6 cellular contexts compared by ENCODE assay signal in genomic region chr10:101000602-101000991, GRCh38. TPM values are rescaled to one million over a fixed set of nuclear protein-coding genes. Genes with fewer than 3 reads are reported as not detected.
DNase-seq lines count a peak whose midpoint lies in the region; ATAC-seq, FAIRE-seq and TF ChIP-seq lines count a peak whose summit lies in the region.

No MANE protein-coding gene starts in this region.

- H3K9me3 ChIP-seq in RWPE2 (ENCODE audit: severe bottlenecking) (no peaks in the 10 kb centered on the region), small intestine (ENCODE audit: control insufficient read depth, low read depth) (no peaks in the 10 kb centered on the region)

- ATAC-seq in RWPE2 (ENCODE audit: low read depth) (no peak), HG03280 (IDR thresholded peaks at IDR 0.05; ENCODE audit: unreplicated experiment) (no peak), HG02798 (IDR thresholded peaks at IDR 0.05; ENCODE audit: poor library complexity, unreplicated experiment) (no peak), GM19351 (IDR thresholded peaks at IDR 0.05; ENCODE audit: unreplicated experiment) (no peak)

- no peak for FAIRE-seq in small intestine (lab: Jason Lieb, UNC)

- TF ChIP-seq CTCF in RWPE2 (IDR thresholded peaks at IDR 0.05; ENCODE audit: poor library complexity, severe bottlenecking): no peak
- TF ChIP-seq CTCF in epithelial cell of proximal tubule (conservative IDR thresholded peaks at IDR 0.05; ENCODE audit: low read depth, low read length): no peak

- H3K27me3 ChIP-seq in RWPE2 (ENCODE audit: insufficient read depth, poor library complexity, severe bottlenecking): no peaks in the 10 kb centered on the region
- no peaks in the 10 kb centered on the region for H3K27me3 ChIP-seq in small intestine (ENCODE audit: control insufficient read depth in 2 of 2, insufficient read depth in 2 of 2, low read length in 2 of 2)

- DNase-seq in RWPE2 (ENCODE audit: low spot score) (no peak), epithelial cell of proximal tubule (ENCODE audit: low read depth) (no peak), small intestine (no peak)

- peak overlapping the region; percentile 68 for H3K4me3 ChIP-seq in RWPE2 (ENCODE audit: severe bottlenecking)
- H3K4me3 ChIP-seq in epithelial cell of proximal tubule (ENCODE audit: low read depth, low read length): peak overlapping the region; percentile 93
- H3K4me3 ChIP-seq in small intestine (ENCODE audit: low read depth in 1 of 2, low read length in 2 of 2): peak overlapping the region in 1 of 2 donors; percentile 86

- peaks cover 28% of the 10 kb centered on the region for H3K36me3 ChIP-seq in RWPE2 (ENCODE audit: low read depth)
- peaks cover 3 to 6% of the 10 kb centered on the region in 2 donors for H3K36me3 ChIP-seq in small intestine (ENCODE audit: control insufficient read depth in 2 of 2, insufficient read depth in 2 of 2, low read length in 2 of 2)

- H3K27ac ChIP-seq in RWPE2 (ENCODE audit: poor library complexity, severe bottlenecking): peak overlapping the region; percentile 91
- peak overlapping the region; percentile 77 to 90 for H3K27ac ChIP-seq in small intestine (ENCODE audit: low read depth in 1 of 2, low read length in 1 of 2)

- WGBS in small intestine, 3 donors: 31 to 40% (median 38%) methylated on average over 5 to 7 of the region's 7 CpGs

- H3K4me1 ChIP-seq in RWPE2 (ENCODE audit: insufficient read depth, poor library complexity, severe bottlenecking): peaks cover 8% of the 10 kb centered on the region
- H3K4me1 ChIP-seq in small intestine (ENCODE audit: control insufficient read depth in 2 of 2, insufficient read depth in 1 of 2, low read depth in 1 of 2, low read length in 1 of 2): peaks cover 3% of the 10 kb centered on the region in 2 donors

RNA-seq across cellular contexts. Expression of gene LZTS2, which starts 1.0 kb away (rescaled TPM):
- 77.8 and 81.0 TPM in 2 replicates for total RNA-seq in epithelial cell of proximal tubule
- polyA plus RNA-seq in small intestine: 10 to 100 TPM; 13.6 to 41.3 (median 16.8) TPM

RNA-seq across cellular contexts. Expression of gene TWNK, which starts 13.3 kb away (rescaled TPM):
- 5.2 and 9.7 TPM in 2 replicates for total RNA-seq in epithelial cell of proximal tubule
- polyA plus RNA-seq in small intestine: 1 to 10 TPM; 1.6 to 7.7 (median 1.8) TPM

RNA-seq across cellular contexts. Expression of gene MRPL43, which starts 13.3 kb away (rescaled TPM):
- total RNA-seq in epithelial cell of proximal tubule: 99.6 and 134 TPM in 2 replicates
- polyA plus RNA-seq in small intestine: 100 to 1,000 TPM; 106 to 122 (median 108) TPM

RNA-seq across cellular contexts. Expression of gene PDZD7, which starts 30.3 kb away (rescaled TPM):
- 6.1 and 6.6 TPM in 2 replicates for total RNA-seq in epithelial cell of proximal tubule
- polyA plus RNA-seq in small intestine: 10 to 100 TPM in 2 of 3 donors, 1 to 10 TPM in 1; 3.1 to 38.5 (median 19.2) TPM

RNA-seq across cellular contexts. Expression of gene SFXN3, which starts 30.4 kb away (rescaled TPM):
- total RNA-seq in epithelial cell of proximal tubule: 47.6 and 49.5 TPM in 2 replicates
- 100 to 1,000 TPM in 1 of 3 donors, 10 to 100 TPM in 2; 35.0 to 104 (median 70.5) TPM for polyA plus RNA-seq in small intestine
